In the genomic region with DNA sequence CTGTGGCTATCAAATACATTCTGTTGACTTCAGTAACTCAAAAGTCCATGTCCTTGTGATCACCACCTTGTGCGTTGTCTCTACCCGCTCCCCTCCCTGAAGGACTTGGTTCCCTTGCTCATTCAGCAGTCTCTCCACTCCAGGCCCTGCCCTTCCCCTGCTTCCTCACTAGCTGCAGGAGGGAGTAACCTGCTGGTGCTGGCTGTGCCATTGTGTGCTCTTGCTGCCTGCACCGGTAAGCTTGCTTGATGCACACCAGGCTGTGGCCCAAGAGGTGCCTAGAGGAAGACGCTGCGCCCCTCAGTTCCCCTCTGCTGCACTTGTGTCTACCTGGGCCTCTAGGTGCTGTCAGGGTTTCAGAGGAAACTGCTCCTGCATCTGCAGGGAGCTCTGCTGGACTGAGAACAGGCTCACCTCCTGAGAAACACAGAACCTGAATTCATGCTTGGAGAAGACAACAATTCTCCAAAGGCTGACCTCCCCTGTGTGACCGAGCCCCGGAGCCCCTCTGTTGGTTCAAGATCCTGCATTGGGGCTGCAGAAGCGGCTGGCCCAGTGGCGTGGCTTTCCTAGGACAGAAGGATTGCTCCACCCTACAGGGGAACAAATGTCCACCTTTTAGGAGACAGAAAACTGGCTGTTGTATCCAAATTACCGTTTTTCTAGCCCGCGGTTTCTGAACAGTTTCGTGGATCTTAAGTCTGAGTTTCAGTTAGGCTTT, we compare ENCODE assay signal across 1 cellular context.
TF ChIP-seq lines count a peak whose summit lies in the region.

No MANE protein-coding gene starts in this region.

TF ChIP-seq in GM23338, 12 proteins besides CTCF, POLR2A, EP300 and RAD21 (continued from another document):
- TF ChIP-seq, protein P1, sequence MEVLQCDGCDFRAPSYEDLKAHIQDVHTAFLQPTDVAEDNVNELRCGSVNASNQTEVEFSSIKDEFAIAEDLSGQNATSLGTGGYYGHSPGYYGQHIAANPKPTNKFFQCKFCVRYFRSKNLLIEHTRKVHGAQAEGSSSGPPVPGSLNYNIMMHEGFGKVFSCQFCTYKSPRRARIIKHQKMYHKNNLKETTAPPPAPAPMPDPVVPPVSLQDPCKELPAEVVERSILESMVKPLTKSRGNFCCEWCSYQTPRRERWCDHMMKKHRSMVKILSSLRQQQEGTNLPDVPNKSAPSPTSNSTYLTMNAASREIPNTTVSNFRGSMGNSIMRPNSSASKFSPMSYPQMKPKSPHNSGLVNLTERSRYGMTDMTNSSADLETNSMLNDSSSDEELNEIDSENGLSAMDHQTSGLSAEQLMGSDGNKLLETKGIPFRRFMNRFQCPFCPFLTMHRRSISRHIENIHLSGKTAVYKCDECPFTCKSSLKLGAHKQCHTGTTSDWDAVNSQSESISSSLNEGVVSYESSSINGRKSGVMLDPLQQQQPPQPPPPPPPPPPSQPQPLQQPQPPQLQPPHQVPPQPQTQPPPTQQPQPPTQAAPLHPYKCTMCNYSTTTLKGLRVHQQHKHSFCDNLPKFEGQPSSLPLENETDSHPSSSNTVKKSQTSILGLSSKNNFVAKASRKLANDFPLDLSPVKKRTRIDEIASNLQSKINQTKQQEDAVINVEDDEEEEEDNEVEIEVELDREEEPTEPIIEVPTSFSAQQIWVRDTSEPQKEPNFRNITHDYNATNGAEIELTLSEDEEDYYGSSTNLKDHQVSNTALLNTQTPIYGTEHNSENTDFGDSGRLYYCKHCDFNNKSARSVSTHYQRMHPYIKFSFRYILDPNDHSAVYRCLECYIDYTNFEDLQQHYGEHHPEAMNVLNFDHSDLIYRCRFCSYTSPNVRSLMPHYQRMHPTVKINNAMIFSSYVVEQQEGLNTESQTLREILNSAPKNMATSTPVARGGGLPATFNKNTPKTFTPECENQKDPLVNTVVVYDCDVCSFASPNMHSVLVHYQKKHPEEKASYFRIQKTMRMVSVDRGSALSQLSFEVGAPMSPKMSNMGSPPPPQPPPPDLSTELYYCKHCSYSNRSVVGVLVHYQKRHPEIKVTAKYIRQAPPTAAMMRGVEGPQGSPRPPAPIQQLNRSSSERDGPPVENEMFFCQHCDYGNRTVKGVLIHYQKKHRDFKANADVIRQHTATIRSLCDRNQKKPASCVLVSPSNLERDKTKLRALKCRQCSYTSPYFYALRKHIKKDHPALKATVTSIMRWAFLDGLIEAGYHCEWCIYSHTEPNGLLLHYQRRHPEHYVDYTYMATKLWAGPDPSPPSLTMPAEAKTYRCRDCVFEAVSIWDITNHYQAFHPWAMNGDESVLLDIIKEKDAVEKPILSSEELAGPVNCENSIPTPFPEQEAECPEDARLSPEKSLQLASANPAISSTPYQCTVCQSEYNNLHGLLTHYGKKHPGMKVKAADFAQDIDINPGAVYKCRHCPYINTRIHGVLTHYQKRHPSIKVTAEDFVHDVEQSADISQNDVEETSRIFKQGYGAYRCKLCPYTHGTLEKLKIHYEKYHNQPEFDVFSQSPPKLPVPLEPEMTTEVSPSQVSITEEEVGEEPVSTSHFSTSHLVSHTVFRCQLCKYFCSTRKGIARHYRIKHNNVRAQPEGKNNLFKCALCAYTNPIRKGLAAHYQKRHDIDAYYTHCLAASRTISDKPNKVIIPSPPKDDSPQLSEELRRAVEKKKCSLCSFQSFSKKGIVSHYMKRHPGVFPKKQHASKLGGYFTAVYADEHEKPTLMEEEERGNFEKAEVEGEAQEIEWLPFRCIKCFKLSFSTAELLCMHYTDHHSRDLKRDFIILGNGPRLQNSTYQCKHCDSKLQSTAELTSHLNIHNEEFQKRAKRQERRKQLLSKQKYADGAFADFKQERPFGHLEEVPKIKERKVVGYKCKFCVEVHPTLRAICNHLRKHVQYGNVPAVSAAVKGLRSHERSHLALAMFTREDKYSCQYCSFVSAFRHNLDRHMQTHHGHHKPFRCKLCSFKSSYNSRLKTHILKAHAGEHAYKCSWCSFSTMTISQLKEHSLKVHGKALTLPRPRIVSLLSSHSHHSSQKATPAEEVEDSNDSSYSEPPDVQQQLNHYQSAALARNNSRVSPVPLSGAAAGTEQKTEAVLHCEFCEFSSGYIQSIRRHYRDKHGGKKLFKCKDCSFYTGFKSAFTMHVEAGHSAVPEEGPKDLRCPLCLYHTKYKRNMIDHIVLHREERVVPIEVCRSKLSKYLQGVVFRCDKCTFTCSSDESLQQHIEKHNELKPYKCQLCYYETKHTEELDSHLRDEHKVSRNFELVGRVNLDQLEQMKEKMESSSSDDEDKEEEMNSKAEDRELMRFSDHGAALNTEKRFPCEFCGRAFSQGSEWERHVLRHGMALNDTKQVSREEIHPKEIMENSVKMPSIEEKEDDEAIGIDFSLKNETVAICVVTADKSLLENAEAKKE (CRISPR knock-in tag; IDR thresholded peaks at IDR 0.05): no peak
